Comparison of ENCODE assay signal across 2 cellular contexts in the genomic region with DNA sequence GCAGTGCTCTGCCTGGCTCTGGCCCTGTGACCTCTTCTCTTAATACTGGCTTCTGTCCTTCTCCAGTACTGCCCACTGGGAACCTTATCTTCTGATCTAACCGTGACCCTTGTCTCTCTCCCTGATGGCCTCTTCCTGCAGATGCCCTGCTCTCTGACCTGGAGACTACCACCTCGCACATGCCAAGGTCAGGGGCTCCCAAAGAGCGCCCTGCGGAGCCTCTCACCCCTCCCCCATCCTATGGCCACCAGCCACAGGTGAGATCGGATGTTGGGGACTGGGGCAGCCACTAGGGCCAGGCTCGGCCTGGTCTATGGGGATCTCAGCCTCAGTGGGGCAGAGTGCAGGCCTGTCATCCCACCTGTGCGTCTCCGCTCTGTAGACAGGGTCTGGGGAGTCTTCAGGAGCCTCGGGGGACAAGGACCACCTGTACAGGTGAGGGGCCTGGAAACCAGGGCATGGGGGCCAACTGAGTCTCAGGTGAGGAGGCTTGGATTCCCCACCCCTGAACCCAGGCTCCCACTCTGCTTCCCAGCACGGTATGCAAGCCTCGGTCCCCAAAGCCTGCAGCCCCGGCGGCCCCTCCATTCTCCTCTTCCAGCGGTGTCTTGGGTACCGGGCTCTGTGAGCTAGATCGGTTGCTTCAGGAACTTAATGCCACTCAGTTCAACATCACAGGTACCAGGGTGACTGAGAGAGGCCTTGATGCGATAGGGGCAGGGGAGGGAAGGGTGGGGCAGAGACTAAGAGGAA.
A peak's percentile ranks its signal among the peaks of the same experiment; 100 is the strongest.
TF ChIP-seq lines count a peak whose summit lies in the region.

No MANE protein-coding gene starts in this region.

TF ChIP-seq in SK-N-SH, 30 proteins besides CTCF, POLR2A, EP300 and RAD21 (continued from another document):
- TF ChIP-seq USF1 (IDR thresholded peaks at IDR 0.05; ENCODE audit: borderline replicate concordance, low read depth) (no peak), EZH2phosphoT487 (IDR thresholded peaks at IDR 0.05; ENCODE audit: borderline replicate concordance, low read depth) (no peak), GATA2 (CRISPR knock-in tag; IDR thresholded peaks at IDR 0.05) (peak; percentile 58; the same call in 1 of the 2 replicates), TEAD4 (IDR thresholded peaks at IDR 0.05; ENCODE audit: borderline replicate concordance, insufficient read depth) (no peak)
- TF ChIP-seq, protein P1, sequence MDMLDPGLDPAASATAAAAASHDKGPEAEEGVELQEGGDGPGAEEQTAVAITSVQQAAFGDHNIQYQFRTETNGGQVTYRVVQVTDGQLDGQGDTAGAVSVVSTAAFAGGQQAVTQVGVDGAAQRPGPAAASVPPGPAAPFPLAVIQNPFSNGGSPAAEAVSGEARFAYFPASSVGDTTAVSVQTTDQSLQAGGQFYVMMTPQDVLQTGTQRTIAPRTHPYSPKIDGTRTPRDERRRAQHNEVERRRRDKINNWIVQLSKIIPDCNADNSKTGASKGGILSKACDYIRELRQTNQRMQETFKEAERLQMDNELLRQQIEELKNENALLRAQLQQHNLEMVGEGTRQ (IDR thresholded peaks at IDR 0.05; ENCODE audit: borderline replicate concordance, low read depth, low read length) = no peak

TF ChIP-seq in SK-N-SH treated with all-trans-retinoic acid at 6 μM for 48 hours, 23 proteins besides CTCF, POLR2A, EP300 and RAD21 (continued from another document):
- TF ChIP-seq, protein P2, sequence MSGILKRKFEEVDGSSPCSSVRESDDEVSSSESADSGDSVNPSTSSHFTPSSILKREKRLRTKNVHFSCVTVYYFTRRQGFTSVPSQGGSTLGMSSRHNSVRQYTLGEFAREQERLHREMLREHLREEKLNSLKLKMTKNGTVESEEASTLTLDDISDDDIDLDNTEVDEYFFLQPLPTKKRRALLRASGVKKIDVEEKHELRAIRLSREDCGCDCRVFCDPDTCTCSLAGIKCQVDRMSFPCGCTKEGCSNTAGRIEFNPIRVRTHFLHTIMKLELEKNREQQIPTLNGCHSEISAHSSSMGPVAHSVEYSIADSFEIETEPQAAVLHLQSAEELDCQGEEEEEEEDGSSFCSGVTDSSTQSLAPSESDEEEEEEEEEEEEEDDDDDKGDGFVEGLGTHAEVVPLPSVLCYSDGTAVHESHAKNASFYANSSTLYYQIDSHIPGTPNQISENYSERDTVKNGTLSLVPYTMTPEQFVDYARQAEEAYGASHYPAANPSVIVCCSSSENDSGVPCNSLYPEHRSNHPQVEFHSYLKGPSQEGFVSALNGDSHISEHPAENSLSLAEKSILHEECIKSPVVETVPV (CRISPR knock-in tag; IDR thresholded peaks at IDR 0.05) = no peak
- TF ChIP-seq, protein P3, sequence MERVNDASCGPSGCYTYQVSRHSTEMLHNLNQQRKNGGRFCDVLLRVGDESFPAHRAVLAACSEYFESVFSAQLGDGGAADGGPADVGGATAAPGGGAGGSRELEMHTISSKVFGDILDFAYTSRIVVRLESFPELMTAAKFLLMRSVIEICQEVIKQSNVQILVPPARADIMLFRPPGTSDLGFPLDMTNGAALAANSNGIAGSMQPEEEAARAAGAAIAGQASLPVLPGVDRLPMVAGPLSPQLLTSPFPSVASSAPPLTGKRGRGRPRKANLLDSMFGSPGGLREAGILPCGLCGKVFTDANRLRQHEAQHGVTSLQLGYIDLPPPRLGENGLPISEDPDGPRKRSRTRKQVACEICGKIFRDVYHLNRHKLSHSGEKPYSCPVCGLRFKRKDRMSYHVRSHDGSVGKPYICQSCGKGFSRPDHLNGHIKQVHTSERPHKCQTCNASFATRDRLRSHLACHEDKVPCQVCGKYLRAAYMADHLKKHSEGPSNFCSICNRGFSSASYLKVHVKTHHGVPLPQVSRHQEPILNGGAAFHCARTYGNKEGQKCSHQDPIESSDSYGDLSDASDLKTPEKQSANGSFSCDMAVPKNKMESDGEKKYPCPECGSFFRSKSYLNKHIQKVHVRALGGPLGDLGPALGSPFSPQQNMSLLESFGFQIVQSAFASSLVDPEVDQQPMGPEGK (CRISPR knock-in tag; IDR thresholded peaks at IDR 0.05; ENCODE audit: borderline replicate concordance) = no peak
- TF ChIP-seq TSHZ2 (CRISPR knock-in tag; IDR thresholded peaks at IDR 0.05) (no peak), TOX (CRISPR knock-in tag; IDR thresholded peaks at IDR 0.05; ENCODE audit: borderline replicate concordance) (no peak), ZNF565 (CRISPR knock-in tag; conservative IDR thresholded peaks at IDR 0.05; ENCODE audit: low read depth) (no peak), SNAI2 (CRISPR knock-in tag; IDR thresholded peaks at IDR 0.05) (no peak), RARB (CRISPR knock-in tag; IDR thresholded peaks at IDR 0.05) (no peak), ZFP30 (CRISPR knock-in tag; IDR thresholded peaks at IDR 0.05) (no peak), POU6F1 (CRISPR knock-in tag; IDR thresholded peaks at IDR 0.05; ENCODE audit: borderline replicate concordance, low read depth) (no peak), BACH2 (CRISPR knock-in tag; IDR thresholded peaks at IDR 0.05; ENCODE audit: borderline replicate concordance) (no peak), PPARA (CRISPR knock-in tag; IDR thresholded peaks at IDR 0.05; ENCODE audit: borderline replicate concordance) (no peak), ESRRG (CRISPR knock-in tag; IDR thresholded peaks at IDR 0.05) (no peak), ISL1 (CRISPR knock-in tag; IDR thresholded peaks at IDR 0.05) (no peak), ZC3H10 (CRISPR knock-in tag; IDR thresholded peaks at IDR 0.05) (no peak)
- TF ChIP-seq, protein P4, sequence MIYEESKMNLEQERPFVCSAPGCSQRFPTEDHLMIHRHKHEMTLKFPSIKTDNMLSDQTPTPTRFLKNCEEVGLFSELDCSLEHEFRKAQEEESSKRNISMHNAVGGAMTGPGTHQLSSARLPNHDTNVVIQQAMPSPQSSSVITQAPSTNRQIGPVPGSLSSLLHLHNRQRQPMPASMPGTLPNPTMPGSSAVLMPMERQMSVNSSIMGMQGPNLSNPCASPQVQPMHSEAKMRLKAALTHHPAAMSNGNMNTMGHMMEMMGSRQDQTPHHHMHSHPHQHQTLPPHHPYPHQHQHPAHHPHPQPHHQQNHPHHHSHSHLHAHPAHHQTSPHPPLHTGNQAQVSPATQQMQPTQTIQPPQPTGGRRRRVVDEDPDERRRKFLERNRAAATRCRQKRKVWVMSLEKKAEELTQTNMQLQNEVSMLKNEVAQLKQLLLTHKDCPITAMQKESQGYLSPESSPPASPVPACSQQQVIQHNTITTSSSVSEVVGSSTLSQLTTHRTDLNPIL (CRISPR knock-in tag; IDR thresholded peaks at IDR 0.05; ENCODE audit: low read depth) = no peak
